26 cellular contexts compared by ENCODE assay signal in the genomic region with DNA sequence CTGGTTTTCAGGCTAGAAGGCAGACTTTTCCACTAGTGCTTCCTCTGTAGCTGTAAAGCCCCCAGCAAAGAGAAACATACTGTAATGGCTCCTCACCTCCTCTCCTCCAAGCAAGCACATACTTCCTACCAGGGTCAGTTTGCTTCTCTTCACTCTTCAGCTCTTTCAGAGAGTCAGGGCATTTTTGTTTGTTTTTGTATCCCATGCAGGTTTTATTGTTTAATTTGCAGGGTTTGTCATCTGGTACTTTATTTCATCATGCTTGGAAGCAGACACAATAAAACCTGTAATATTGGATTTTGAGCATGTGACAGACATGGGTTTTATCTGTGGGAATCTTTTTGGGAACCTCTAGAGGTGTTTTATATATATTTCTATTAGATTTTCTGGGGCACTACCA.
"Had no signal": no experiment of that assay in that cellular context is flagged by ENCODE, and none has a peak within 500 bp of the region (broad histone marks: within the 10 kb centered on the region; RNA-seq: fewer than 3 reads in every experiment).

No MANE protein-coding gene starts in this region.

- H3K27me3 ChIP-seq: esophagus squamous epithelium, gastrocnemius medialis, heart right ventricle, left lung had no signal

- DNase-seq: dermis blood vessel endothelial cell; dorsolateral prefrontal cortex; effector CD4-positive, alpha-beta T cell; effector memory CD4-positive, alpha-beta T cell; erythroblast; esophagus squamous epithelium; foreskin fibroblast; foreskin melanocyte; gastrocnemius medialis; glutamatergic neuron; head of caudate nucleus; heart right ventricle; hippocampal formation; left cardiac atrium; left lung; left ventricle myocardium superior; lower lobe of right lung; mesenchymal stem cell; midbrain; naive thymus-derived CD4-positive, alpha-beta T cell had no signal

- H3K36me3 ChIP-seq: esophagus squamous epithelium, gastrocnemius medialis, heart right ventricle, left lung, lower lobe of right lung had no signal

- ATAC-seq: esophagus mucosa; gastrocnemius medialis; heart right ventricle; left cardiac atrium; left lung; left ventricle myocardium superior; lower lobe of right lung; naive thymus-derived CD4-positive, alpha-beta T cell had no signal

- H3K4me3 ChIP-seq: coronary artery, dorsolateral prefrontal cortex, esophagus squamous epithelium, gastrocnemius medialis, heart right ventricle, left lung, lower lobe of right lung had no signal

- FAIRE-seq: colon, islet of Langerhans, keratinocyte had no signal

- H3K27ac ChIP-seq: coronary artery, dorsolateral prefrontal cortex, epithelial cell of prostate, esophagus squamous epithelium, gastrocnemius medialis, heart right ventricle, left lung, lower lobe of right lung had no signal

- H3K4me1 ChIP-seq: esophagus squamous epithelium, gastrocnemius medialis, heart right ventricle, left lung, lower lobe of right lung had no signal

- H3K9me3 ChIP-seq: esophagus squamous epithelium, gastrocnemius medialis, left lung, lower lobe of right lung had no signal
